In genomic region chr4:13430834-13431568, GRCh38 we compare ENCODE assay signal across 12 cellular contexts. TPM values are rescaled to one million over a fixed set of nuclear protein-coding genes. Genes with fewer than 3 reads are reported as not detected.
DNase-seq lines count a peak whose midpoint lies in the region; ATAC-seq and TF ChIP-seq lines count a peak whose summit lies in the region.
"Had no signal": no experiment of that assay in that cellular context is flagged by ENCODE, and none has a peak within 500 bp of the region (broad histone marks: within the 10 kb centered on the region; RNA-seq: fewer than 3 reads in every experiment).

No MANE protein-coding gene starts in this region.

- H3K36me3 ChIP-seq in cardiac muscle cell (no peaks in the 10 kb centered on the region), OCI-LY7 (ENCODE audit: insufficient read depth, low read length) (no peaks in the 10 kb centered on the region), upper lobe of right lung (no peaks in the 10 kb centered on the region)
- H3K36me3 ChIP-seq: gastroesophageal sphincter had no signal

- CTCF ChIA-PET in OCI-LY7 (lab: Charles Lee; ENCODE audit: unreplicated experiment): no interaction called here
- CTCF ChIA-PET in RWPE1 (lab: Yijun Ruan, JAX): no interaction called here

- no peaks in the 10 kb centered on the region for H3K9me2 ChIP-seq in OCI-LY7 (ENCODE audit: insufficient read depth, low read length)

- no peak overlapping the region for H2AFZ ChIP-seq in OCI-LY7 (ENCODE audit: low read length)

- peaks cover 6% of the 10 kb centered on the region; the same call in 1 of the 2 replicates for H4K20me1 ChIP-seq in OCI-LY7 (ENCODE audit: insufficient read depth, low read length)

- H3K4me3 ChIP-seq in cardiac muscle cell: no peak overlapping the region
- H3K4me3 ChIP-seq in OCI-LY7 (ENCODE audit: low read depth, low read length, poor library complexity, severe bottlenecking): no peak overlapping the region
- H3K4me3 ChIP-seq in fibroblast of mammary gland (ENCODE audit: control insufficient read depth, low read depth, low read length): no peak overlapping the region
- H3K4me3 ChIP-seq in upper lobe of right lung: no peak overlapping the region
- H3K4me3 ChIP-seq: gastroesophageal sphincter, skin epidermis had no signal

- H3K27me3 ChIP-seq in cardiac muscle cell (no peaks in the 10 kb centered on the region), upper lobe of right lung (no peaks in the 10 kb centered on the region)
- H3K27me3 ChIP-seq: gastroesophageal sphincter had no signal

- H3K9me3 ChIP-seq in cardiac muscle cell (ENCODE audit: low read depth) (no peaks in the 10 kb centered on the region), OCI-LY7 (ENCODE audit: low read length) (no peaks in the 10 kb centered on the region), upper lobe of right lung (no peaks in the 10 kb centered on the region)

- intact Hi-C loops in cardiac septum (cut with DNase I): no loop called here
- intact Hi-C loops in OCI-LY7 (cut with micrococcal nuclease; ENCODE audit: unreplicated experiment): no loop called here
- intact Hi-C loops in upper lobe of right lung (cut with DNase I): no loop called here
- intact Hi-C loops in sciatic nerve (cut with DNase I): no loop called here

- DNase-seq in cardiac muscle cell (ENCODE audit: low read depth in 1 of 2, low spot score in 1 of 2): no peak
- DNase-seq in cardiac septum (ENCODE audit: low spot score): no peak
- DNase-seq in OCI-LY7 (ENCODE audit: low spot score): peak; percentile 12
- DNase-seq in fibroblast of mammary gland (ENCODE audit: low read depth): no peak
- DNase-seq in upper lobe of right lung: no peak
- DNase-seq in RWPE1 (ENCODE audit: low spot score): no peak
- DNase-seq in sciatic nerve (ENCODE audit: low spot score): no peak
- no peak for DNase-seq in activated T-cell treated with anti-CD3 and anti-CD28 coated beads for 4 hours
- DNase-seq: midbrain, NCI-H524 treated with DMSO at 0.1 percent for 48 hours had no signal

- H3K27ac ChIP-seq in cardiac muscle cell: no peak overlapping the region
- H3K27ac ChIP-seq in OCI-LY7 (ENCODE audit: low read depth, low read length, poor library complexity, severe bottlenecking): no peak overlapping the region
- H3K27ac ChIP-seq in upper lobe of right lung: no peak overlapping the region
- no peak overlapping the region for H3K27ac ChIP-seq in RWPE1
- H3K27ac ChIP-seq: gastroesophageal sphincter, skin epidermis had no signal

- peaks cover 14% of the 10 kb centered on the region for H3K4me1 ChIP-seq in cardiac muscle cell (ENCODE audit: low read depth)
- H3K4me1 ChIP-seq in OCI-LY7 (ENCODE audit: insufficient read depth, low read length, poor library complexity, severe bottlenecking): no peaks in the 10 kb centered on the region
- H3K4me1 ChIP-seq in upper lobe of right lung: peaks cover 10% of the 10 kb centered on the region

- no peak overlapping the region for H3K4me2 ChIP-seq in OCI-LY7 (ENCODE audit: low read length)

- BruUV-seq in OCI-LY7 (replicated peaks; lab: Mats Ljungman, UMichigan): no TSS peak

- peak; percentile 18 for TF ChIP-seq CTCF in cardiac muscle cell (IDR thresholded peaks at IDR 0.05; ENCODE audit: low read depth, low read length)
- peak; percentile 74 for TF ChIP-seq CTCF in OCI-LY7 (conservative IDR thresholded peaks at IDR 0.05; ENCODE audit: low read length)
- peak; percentile 30 for TF ChIP-seq CTCF in fibroblast of mammary gland (conservative IDR thresholded peaks at IDR 0.05; ENCODE audit: control insufficient read depth, insufficient read depth, low read depth, low read length)
- peak; percentile 12 for TF ChIP-seq CTCF in upper lobe of right lung (IDR thresholded peaks at IDR 0.05)
- no peak for TF ChIP-seq CTCF in RWPE1 (conservative IDR thresholded peaks at IDR 0.05; ENCODE audit: low read depth)

- POLR2A ChIA-PET in OCI-LY7 (lab: Charles Lee): interaction anchor here (0.7 to 1.7 kb wide), 3 partner anchors 11 to 1584 kb away, joined by 3 read pairs; no protein-coding TSS in a partner anchor
- POLR2A ChIA-PET in RWPE1 (lab: Yijun Ruan, JAX; ENCODE audit: low non-redundant PET): no interaction called here

- ATAC-seq in upper lobe of right lung (no peak), sciatic nerve (no peak)
- ATAC-seq: gastroesophageal sphincter had no signal

- H3K79me2 ChIP-seq in OCI-LY7 (ENCODE audit: insufficient read depth, low read depth, low read length): 0 out of 2 replicates have a peak, but pooled peaks cover 5% of the 10 kb centered on the region

RNA-seq across cellular contexts. Expression of gene RAB28, which starts 53.1 kb away (rescaled TPM):
- total RNA-seq in cardiac muscle cell: 20.3 and 25.2 TPM in 2 replicates
- 33.0 and 35.2 TPM in 2 replicates for polyA plus RNA-seq in cardiac muscle cell
- 25.9 TPM for total RNA-seq in cardiac septum
- 30.8 and 59.4 TPM in 2 replicates for total RNA-seq in OCI-LY7 (2014; rRNA removed; shearing (Covaris generic))
- total RNA-seq in OCI-LY7 (2022): 23.0 and 27.0 TPM in 2 replicates
- total RNA-seq in upper lobe of right lung: 17.9 TPM
- 25.0 TPM for total RNA-seq in sciatic nerve
